8 cellular contexts compared by ENCODE assay signal in genomic region chr1:93845554-93846150, GRCh38. TPM values are rescaled to one million over a fixed set of nuclear protein-coding genes. Genes with fewer than 3 reads are reported as not detected.
DNase-seq lines count a peak whose midpoint lies in the region; ATAC-seq and TF ChIP-seq lines count a peak whose summit lies in the region.

No MANE protein-coding gene starts in this region.

- ATAC-seq in HG02885 (IDR thresholded peaks at IDR 0.05; ENCODE audit: poor library complexity, unreplicated experiment) (peak; percentile 14), HG02970 (IDR thresholded peaks at IDR 0.05; ENCODE audit: low FRiP score, unreplicated experiment) (no peak)

- H3K4me3 ChIP-seq in breast epithelium = peak overlapping the region; percentile 62 to 90 (median 74)
- peak overlapping the region; percentile 78 for H3K4me3 ChIP-seq in lower leg skin (ENCODE audit: low read depth, poor library complexity, severe bottlenecking)

- 13 to 15% methylated on average over 16 of the region's 16 CpGs for WGBS in lower leg skin, 2 donors

- intact Hi-C loops in breast epithelium (cut with DNase I; ENCODE audit: low total_unique reads) = loop anchor here (10.0 kb wide), 1 partner anchor 221 kb away; no protein-coding TSS in a partner anchor
- intact Hi-C loops in lower leg skin (cut with DNase I; ENCODE audit: low total_unique reads) = loop anchor here (10.0 kb wide), 1 partner anchor 401 kb away; the partner anchor contains the start of gene FNBP1L

- peak overlapping the region; percentile 95 to 98 for H3K27ac ChIP-seq in breast epithelium

- no peaks in the 10 kb centered on the region for H3K9me3 ChIP-seq in breast epithelium

- TF ChIP-seq POLR2A in breast epithelium (IDR thresholded peaks at IDR 0.05) = no peak
- TF ChIP-seq POLR2A in lower leg skin (IDR thresholded peaks at IDR 0.05) = no peak

- no peaks in the 10 kb centered on the region for H3K27me3 ChIP-seq in breast epithelium

- DNase-seq in A172 (ENCODE audit: low spot score) = peak; percentile 60
- DNase-seq in GM04503 (ENCODE audit: low read depth) = peak; percentile 70
- DNase-seq in NCI-H69 (lab: John Stamatoyannopoulos, UW) = peak; percentile 55
- DNase-seq in breast epithelium (ENCODE audit: low spot score in 2 of 2) = no peak
- DNase-seq in lower leg skin (ENCODE audit: low spot score in 2 of 2) = peak in 1 of 2 donors; percentile 17
- peak; percentile 70 for DNase-seq in stromal cell of bone marrow (ENCODE audit: low read depth)

- no peaks in the 10 kb centered on the region for H3K36me3 ChIP-seq in breast epithelium

- no peak for TF ChIP-seq CTCF in breast epithelium (IDR thresholded peaks at IDR 0.05)
- TF ChIP-seq CTCF in lower leg skin (IDR thresholded peaks at IDR 0.05) = no peak

- peaks cover 0 to 2% of the 10 kb centered on the region in 2 donors for H3K4me1 ChIP-seq in breast epithelium

RNA-seq across cellular contexts. Expression of gene DNTTIP2, which starts 33.4 kb away (rescaled TPM):
- 57.8 and 58.2 TPM in 2 replicates for total RNA-seq in A172 (2014; rRNA removed; shearing (Covaris generic))
- total RNA-seq in breast epithelium = 10 to 100 TPM; 28.2 to 38.3 (median 30.5) TPM
- total RNA-seq in lower leg skin = 10 to 100 TPM; 27.0 to 42.0 (median 34.8) TPM

Comparison
In these comparisons a context has a peak if more than half of its experiments do, and no peak if none do; other contexts are left out.
1. DNase-seq: peak in A172 (single experiment), GM04503 (single experiment), NCI-H69 (single experiment) and stromal cell of bone marrow (single experiment); none in breast epithelium (0 of 2).